8 cellular contexts compared by ENCODE assay signal in the genomic region with DNA sequence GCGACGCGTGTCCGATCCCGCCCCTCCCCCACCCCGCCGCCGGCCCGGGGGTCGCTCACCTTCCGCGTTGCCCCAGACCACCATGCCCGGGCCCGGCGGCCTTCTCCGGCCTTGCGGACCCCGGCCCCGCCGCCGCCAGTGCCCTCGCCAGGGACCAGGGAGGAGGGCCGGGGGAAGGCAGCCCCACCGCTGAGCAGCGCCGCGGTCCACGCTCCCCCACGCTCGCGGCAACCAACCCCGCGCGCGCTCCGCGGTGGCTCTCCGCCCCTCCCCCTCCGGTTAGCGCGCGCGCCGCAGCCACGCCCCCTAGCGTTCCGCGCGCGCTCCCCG. TPM values are rescaled to one million over a fixed set of nuclear protein-coding genes. Genes with fewer than 3 reads are reported as not detected.
A peak's percentile ranks its signal among the peaks of the same experiment; 100 is the strongest.
DNase-seq lines count a peak whose midpoint lies in the region; ATAC-seq and TF ChIP-seq lines count a peak whose summit lies in the region.

A gene (minus strand): TSS at position 260 of the 330 bp plus-strand sequence. CDS start 25,042 bp downstream, outside the sequence.

- TF ChIP-seq POLR2A in body of pancreas (IDR thresholded peaks at IDR 0.05), result peak; percentile 19 to 43 (median 33)

- peaks cover 26% of the 10 kb centered on the region for H3K4me1 ChIP-seq in body of pancreas

- H3K27me3 ChIP-seq in body of pancreas (no peaks in the 10 kb centered on the region), layer of hippocampus (ENCODE audit: control insufficient read depth, insufficient read depth, low read length) (no peaks in the 10 kb centered on the region)

- WGBS in body of pancreas, 2 donors, result 0 to 2% methylated on average over 10 to 40 of the region's 51 CpGs

- intact Hi-C loops in body of pancreas (cut with DNase I), result no loop called here

- H3K36me3 ChIP-seq in body of pancreas (replicated peaks in 1 of 2; ENCODE audit: insufficient read depth in 1 of 2, low read depth in 2 of 2), result no peaks in the 10 kb centered on the region

- H3K4me3 ChIP-seq in body of pancreas, result peak within 1 kb of the TSS; percentile 81 to 83

- H3K9me3 ChIP-seq in body of pancreas, result no peaks in the 10 kb centered on the region

- no peak for TF ChIP-seq CTCF in body of pancreas (IDR thresholded peaks at IDR 0.05)

- DNase-seq in A172 (ENCODE audit: low spot score) (no peak), body of pancreas (no peak), substantia nigra (lab: John Stamatoyannopoulos, UW) (peak in 3 of 49 donors; percentile 67 to 94 (median 86)), KBM-7 (no peak)

- H3K27ac ChIP-seq in body of pancreas, result peak within 1 kb of the TSS; percentile 92 to 97 (median 96)
- H3K27ac ChIP-seq in layer of hippocampus (ENCODE audit: low read depth, low read length), result peak within 1 kb of the TSS; percentile 92
- H3K27ac ChIP-seq in substantia nigra (ENCODE audit: low read depth, low read length, poor library complexity, severe bottlenecking), result peak within 1 kb of the TSS; percentile 92

- ATAC-seq in HG03064 (IDR thresholded peaks at IDR 0.05; ENCODE audit: low read depth, unreplicated experiment) (peak; percentile 40), body of pancreas (no peak), HG02938 (IDR thresholded peaks at IDR 0.05; ENCODE audit: unreplicated experiment) (no peak), HG02870 (IDR thresholded peaks at IDR 0.05; ENCODE audit: unreplicated experiment) (no peak)

- in situ Hi-C loops in KBM-7 (cut with MboI; ENCODE audit: low pct_unique_long_range_greater_than_20kb, low sequenced_read_pairs), result no loop called here

RNA-seq across cellular contexts. Expression of the gene that starts here (rescaled TPM):
- total RNA-seq in A172 (2014; rRNA removed; shearing (Covaris generic)), result 29.2 and 34.1 TPM in 2 replicates
- total RNA-seq in body of pancreas, result 10 to 100 TPM; 27.0 to 51.1 TPM
